In the genomic region with DNA sequence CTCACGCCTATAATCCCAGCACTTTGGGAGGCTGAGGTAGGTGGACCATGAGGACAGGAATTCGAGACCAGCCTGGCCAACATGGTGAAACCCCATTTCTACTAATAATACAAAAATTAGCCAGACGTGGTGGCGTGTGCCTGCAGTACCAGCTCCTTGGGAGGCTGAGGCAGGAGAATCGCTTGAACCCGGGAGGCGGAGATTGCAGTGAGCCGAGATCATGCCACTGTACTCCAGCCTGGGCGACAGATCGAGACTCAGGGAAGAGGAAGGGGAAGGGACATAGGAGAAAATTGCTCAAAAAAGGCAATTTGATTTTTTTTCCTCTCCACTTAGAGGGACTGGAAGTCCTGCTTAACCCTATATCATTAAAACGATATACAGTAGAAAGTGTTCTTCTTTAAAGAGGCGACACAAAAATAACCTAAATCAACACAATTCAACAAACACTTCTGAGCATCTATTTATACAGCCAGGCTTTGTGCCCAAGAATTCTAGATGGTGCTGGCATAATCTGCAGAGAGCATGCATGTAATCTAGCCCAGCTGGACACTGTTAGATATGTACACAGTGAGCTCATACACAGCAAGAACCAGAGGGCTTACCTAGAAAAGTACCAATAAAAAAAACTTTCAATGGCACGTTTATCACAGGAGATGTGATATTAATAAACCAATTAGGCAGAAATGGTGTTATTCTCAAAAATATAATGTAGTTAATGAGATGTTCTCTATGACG, we compare ENCODE assay signal across 14 cellular contexts.
"Had no signal": no experiment of that assay in that cellular context is flagged by ENCODE, and none has a peak within 500 bp of the region (broad histone marks: within the 10 kb centered on the region; RNA-seq: fewer than 3 reads in every experiment).

No MANE protein-coding gene starts in this region.

- H3K4me1 ChIP-seq: thyroid gland had no signal

- H3K4me3 Mint-ChIP-seq: activated T-cell treated with anti-CD3 and anti-CD28 coated beads, Interleukin-2, amount 50 U/mL, for 4 hours; endodermal cell; neural crest cell; stimulated activated naive B cell treated with anti-CD40 and anti-IgM and Interleukin-4, amounts not matched to agents 10 μg/mL and 1 μg/mL and 100 μg/mL, for 72 hours had no signal

- H3K27ac Mint-ChIP-seq: endodermal cell; stimulated activated naive B cell treated with anti-CD40 and anti-IgM and Interleukin-4, amounts not matched to agents 10 μg/mL and 1 μg/mL and 100 μg/mL, for 72 hours had no signal

- H3K27me3 Mint-ChIP-seq: stimulated activated naive B cell treated with anti-CD40 and anti-IgM and Interleukin-4, amounts not matched to agents 10 μg/mL and 1 μg/mL and 100 μg/mL, for 72 hours had no signal

- H3K4me1 Mint-ChIP-seq: endodermal cell, neural crest cell had no signal

- H3K9me3 Mint-ChIP-seq: activated T-cell treated with anti-CD3 and anti-CD28 coated beads, Interleukin-2, amount 50 U/mL, for 4 hours; endodermal cell; neural crest cell; stimulated activated naive B cell treated with anti-CD40 and anti-IgM and Interleukin-4, amounts not matched to agents 10 μg/mL and 1 μg/mL and 100 μg/mL, for 72 hours had no signal

- H3K27ac ChIP-seq: ovary, thyroid gland, WERI-Rb-1 had no signal

- H3K27me3 ChIP-seq: dorsolateral prefrontal cortex, ovary, thyroid gland had no signal

- H3K4me3 ChIP-seq: dorsolateral prefrontal cortex, lung, ovary, thyroid gland had no signal

- DNase-seq: activated CD4-positive, alpha-beta T cell treated with anti-CD3 and anti-CD28 coated beads, Interleukin-2, amount 50 U/mL, for 48 hours; activated effector memory CD4-positive, alpha-beta T cell treated with Interleukin-2 at 50 U/mL for 16 hours; activated naive CD4-positive, alpha-beta T cell treated with anti-CD3 and anti-CD28 coated beads, Interleukin-2, amount 50 U/mL, for 16 hours; activated T-cell treated with anti-CD3 and anti-CD28 coated beads, Interleukin-2, amount 50 U/mL, for 4 hours; dorsolateral prefrontal cortex; endodermal cell; midbrain; ovary; stimulated activated CD4-positive, alpha-beta T cell treated with anti-CD3 and anti-CD28 coated beads, Interleukin-2, amount 100 ng/mL, for 48 hours; stimulated activated naive B cell treated with anti-CD40 and anti-IgM and Interleukin-4, amounts not matched to agents 10 μg/mL and 1 μg/mL and 100 μg/mL, for 72 hours; thyroid gland; WERI-Rb-1 had no signal

- H3K9me3 ChIP-seq: ovary, thyroid gland had no signal

- H3K36me3 ChIP-seq: ovary had no signal

- ATAC-seq: activated T-cell treated with anti-CD3 and anti-CD28 coated beads, Interleukin-2, amount 50 U/mL, for 4 hours; stimulated activated naive B cell treated with anti-CD40 and anti-IgM and Interleukin-4, amounts not matched to agents 10 μg/mL and 1 μg/mL and 100 μg/mL, for 72 hours had no signal
